30 cellular contexts compared by ENCODE assay signal in genomic region chr16:85062728-85063336, GRCh38. TPM values are rescaled to one million over a fixed set of nuclear protein-coding genes. Genes with fewer than 3 reads are reported as not detected.
DNase-seq lines count a peak whose midpoint lies in the region; ATAC-seq, FAIRE-seq and TF ChIP-seq lines count a peak whose summit lies in the region.
"Had no signal": no experiment of that assay in that cellular context is flagged by ENCODE, and none has a peak within 500 bp of the region (broad histone marks: within the 10 kb centered on the region; RNA-seq: fewer than 3 reads in every experiment).

No MANE protein-coding gene starts in this region.

- TF ChIP-seq CTCF in K562 (IDR thresholded peaks at IDR 0.05 in 2 of 3, conservative IDR thresholded peaks at IDR 0.05 in 1 of 3; ENCODE audit: insufficient read depth in 2 of 3, low read depth in 1 of 3, low read length in 3 of 3), result no peak

- H3K4me2 ChIP-seq in K562 (ENCODE audit: insufficient read depth, low read length) (no peak overlapping the region), mesenchymal stem cell (ENCODE audit: low read length, poor library complexity, severe bottlenecking) (no peak overlapping the region)

- CTCF ChIA-PET in K562 (lab: Yijun Ruan, JAX; ENCODE audit: low intra/inter-chr PET ratio), result no interaction called here

- no peaks in the 10 kb centered on the region for H3K9me3 ChIP-seq in K562 (replicated peaks; ENCODE audit: control insufficient read depth, insufficient read depth, low read depth, low read length)
- no peaks in the 10 kb centered on the region for H3K9me3 ChIP-seq in mesenchymal stem cell (ENCODE audit: control insufficient read depth, low read length)
- H3K9me3 ChIP-seq: heart right ventricle had no signal

- H3K4ac ChIP-seq in mesenchymal stem cell (ENCODE audit: low read depth in 1 of 2, low read length in 2 of 2), result no peak overlapping the region

- peak overlapping the region; percentile 4 for H4K91ac ChIP-seq in mesenchymal stem cell (ENCODE audit: low read length)

- POLR2A ChIA-PET in K562 (lab: Yijun Ruan, JAX), result interaction anchor here (0.8 kb wide), 1 partner anchor 52 kb away, joined by 6 read pairs; the partner anchor contains the start of gene ZDHHC7

- WGBS in K562 (ENCODE audit: insufficient coverage, low coverage, missing lambda C conversion rate), result 66% methylated on average over 17 of the region's 18 CpGs
- WGBS in mesenchymal stem cell, result 89% methylated on average over 18 of the region's 18 CpGs

- no peaks in the 10 kb centered on the region for H3K9me1 ChIP-seq in K562 (ENCODE audit: control insufficient read depth, insufficient read depth, low read length)

- H3K4me3 ChIP-seq in K562 (no peak overlapping the region), mesenchymal stem cell (ENCODE audit: insufficient read depth in 1 of 2, low read depth in 1 of 2, low read length in 2 of 2) (no peak overlapping the region)
- H3K4me3 ChIP-seq: cardiac muscle cell, heart right ventricle, SK-N-MC had no signal

- H2BK12ac ChIP-seq in mesenchymal stem cell (ENCODE audit: low read length in 2 of 2), result no peak overlapping the region

- H2BK5ac ChIP-seq in mesenchymal stem cell (ENCODE audit: low read depth, low read length, poor library complexity, severe bottlenecking), result no peak overlapping the region

- no peaks in the 10 kb centered on the region for H3K27me3 ChIP-seq in K562 (ENCODE audit: control insufficient read depth in 2 of 2, insufficient read depth in 2 of 2, low read length in 2 of 2)
- no peaks in the 10 kb centered on the region for H3K27me3 ChIP-seq in mesenchymal stem cell (ENCODE audit: control insufficient read depth in 1 of 2, insufficient read depth in 1 of 2, low read length in 2 of 2)
- H3K27me3 ChIP-seq: cardiac muscle cell, heart right ventricle had no signal

- H3K23ac ChIP-seq in mesenchymal stem cell (ENCODE audit: low read length in 2 of 2), result no peak overlapping the region

- H3K9ac ChIP-seq in K562 (ENCODE audit: insufficient read depth in 1 of 2, low read depth in 2 of 2, low read length in 2 of 2) (peak overlapping the region in 1 of 2 experiments; percentile 74; a peak in 2 of 4 replicates), mesenchymal stem cell (ENCODE audit: low read length) (no peak overlapping the region)

- no peak overlapping the region for H2BK15ac ChIP-seq in mesenchymal stem cell (ENCODE audit: low read depth, poor library complexity, severe bottlenecking)

- no peak overlapping the region for H2BK120ac ChIP-seq in mesenchymal stem cell (ENCODE audit: low read depth, low read length)

- H3K4me1 ChIP-seq in K562 (replicated peaks in 1 of 2; ENCODE audit: control insufficient read depth in 2 of 2, insufficient read depth in 2 of 2, low read length in 2 of 2) (peaks cover 5 to 6% of the 10 kb centered on the region in 2 experiments; a peak in 4 of 5 replicates), mesenchymal stem cell (ENCODE audit: control insufficient read depth, insufficient read depth, low read depth, low read length) (peaks cover 3% of the 10 kb centered on the region)

- H4K20me1 ChIP-seq in K562 (replicated peaks; ENCODE audit: control insufficient read depth, insufficient read depth, low read length), result peaks cover 14% of the 10 kb centered on the region

- in situ Hi-C loops in K562 (cut with MboI), result no loop called here

- intact Hi-C loops in Right ventricle myocardium superior (cut with DNase I) (no loop called here), left ventricle myocardium superior (cut with micrococcal nuclease) (no loop called here), K562 (cut with micrococcal nuclease) (no loop called here)

- TF ChIP-seq RAD21 in K562 (CRISPR knock-in tag; conservative IDR thresholded peaks at IDR 0.05 in 1 of 2, IDR thresholded peaks at IDR 0.05 in 1 of 2), result no peak

- no peak overlapping the region for H3K14ac ChIP-seq in mesenchymal stem cell (ENCODE audit: low read length in 2 of 2)

- TF ChIP-seq EP300 in K562 (IDR thresholded peaks at IDR 0.05; ENCODE audit: low read length), result no peak

- H3K79me1 ChIP-seq in mesenchymal stem cell (replicated peaks; ENCODE audit: low read length, poor library complexity, severe bottlenecking), result peaks cover 3% of the 10 kb centered on the region

- TF ChIP-seq POLR2A in K562 (conservative IDR thresholded peaks at IDR 0.05), result no peak

- H2AK5ac ChIP-seq in mesenchymal stem cell (ENCODE audit: low read length, severe bottlenecking), result no peak overlapping the region

- H3K36me3 ChIP-seq in K562 (ENCODE audit: control insufficient read depth, insufficient read depth, low read length) (peaks cover 22% of the 10 kb centered on the region; the same call in 2 of the 3 replicates), mesenchymal stem cell (ENCODE audit: control insufficient read depth in 1 of 2, insufficient read depth in 2 of 2, low read depth in 1 of 2, low read length in 2 of 2) (peaks cover 11 to 21% of the 10 kb centered on the region in 2 experiments)
- H3K36me3 ChIP-seq: cardiac muscle cell had no signal

- H4K8ac ChIP-seq in mesenchymal stem cell (ENCODE audit: low read length), result no peak overlapping the region

- no peak for FAIRE-seq in K562 (lab: Jason Lieb, UNC)
- FAIRE-seq: GM12892 had no signal

- H3K27ac ChIP-seq in K562 (ENCODE audit: extremely low read depth, low read depth, low read length) (no peak overlapping the region), mesenchymal stem cell (ENCODE audit: low read length, poor library complexity, severe bottlenecking) (no peak overlapping the region)
- H3K27ac ChIP-seq: 22Rv1, cardiac muscle cell, SK-N-MC had no signal

- H3K79me2 ChIP-seq in K562 (ENCODE audit: control insufficient read depth, insufficient read depth, low read length), result no peaks in the 10 kb centered on the region; the same call in 2 of the 3 replicates

- H2AFZ ChIP-seq in K562 (ENCODE audit: low read depth, low read length) (no peak overlapping the region), mesenchymal stem cell (ENCODE audit: low read depth, low read length) (no peak overlapping the region)

- no peak overlapping the region for H3K18ac ChIP-seq in mesenchymal stem cell (ENCODE audit: low read depth in 1 of 2, low read length in 2 of 2)

- BruUV-seq in K562 (replicated peaks; lab: Mats Ljungman, UMichigan), result no TSS peak

- ATAC-seq in Right ventricle myocardium superior (ENCODE audit: poor library complexity) (peak; percentile 19), left ventricle myocardium superior (no peak), K562 (peak; percentile 59), GM19467 (IDR thresholded peaks at IDR 0.05; ENCODE audit: unreplicated experiment) (no peak), HG03135 (IDR thresholded peaks at IDR 0.05; ENCODE audit: unreplicated experiment) (no peak)
- ATAC-seq: stimulated activated effector memory CD8-positive, alpha-beta T cell treated with anti-CD3 and anti-CD28 coated beads, Interleukin-12 subunit alpha, Interleukin-12 subunit beta, amount 100 ng/mL, for 72 hours had no signal

- DNase-seq in Right ventricle myocardium superior (peak; percentile 27), left ventricle myocardium superior (no peak), K562 (ENCODE audit: extremely low read depth in 1 of 4, low spot score in 3 of 4) (no peak), mesenchymal stem cell (no peak), retina (no peak), COR-L47 (lab: John Stamatoyannopoulos, UW) (no peak)
- DNase-seq: activated B cell treated with CpG ODN at 0.5 μM for 24 hours; activated CD4-positive, alpha-beta memory T cell treated with anti-CD3 and anti-CD28 coated beads, Interleukin-2, amount 10 ng/mL, durations not matched to agents 7 days and 5 days; activated gamma-delta T cell treated with Interleukin-2 at 50 U/mL for 16 hours; Calu3; heart right ventricle; KBM-7; midbrain; MM.1S; NCI-H1436 treated with DMSO at 0.1 percent for 48 hours; NCI-H524; stimulated activated CD4-positive, alpha-beta T cell treated with anti-CD3 and anti-CD28 coated beads, Interleukin-1b, Interleukin-23, amount 100 ng/mL, for 48 hours had no signal

RNA-seq across cellular contexts. Expression of gene KIAA0513, which starts 35.2 kb away (rescaled TPM):
- total RNA-seq in Right ventricle myocardium superior (10.4 TPM), left ventricle myocardium superior (9.5 TPM), K562 (2014; rRNA removed) (11.0 and 11.2 TPM in 2 replicates), K562 (2014; rRNA removed; fragmentation: Illumina TruSeq; extraction: Trizol) (6.1 and 10.3 TPM in 2 replicates), K562 (2015; rRNA removed; fragmentation: Illumina TruSeq; extraction: Trizol) (9.3 and 9.7 TPM in 2 replicates), K562 (2021) (13.7 and 14.7 TPM in 2 replicates)
- 51.3 and 93.2 TPM in 2 replicates for total RNA-seq in K562 (2011; cell fraction: chromatin; rRNA removed; ENCODE audit: low replicate concordance)
- total RNA-seq in K562 (2011; cell fraction: nucleolus; rRNA removed), result 39.2 and 39.4 TPM in 2 replicates
- total RNA-seq in K562 (2011; cell fraction: nucleoplasm; rRNA removed), result 29.0 and 33.3 TPM in 2 replicates
- polyA plus RNA-seq in K562 (2011; rRNA removed) (6.9 and 8.6 TPM in 2 replicates), K562 (2014; fragmentation: Illumina TruSeq; extraction: Trizol) (10.1 and 12.6 TPM in 2 replicates), K562 (2014; fragmentation: Nextera tagmentation; extraction: Ambion mirVana) (under 1 TPM; 0.18 to 0.36 TPM), K562 (2014; rRNA removed) (9.8 and 10.2 TPM in 2 replicates)
- polyA plus RNA-seq in K562 (2011; cell fraction: cytosol; rRNA removed), result 4.0 and 9.6 TPM in 2 replicates
- 6.8 and 12.9 TPM in 2 replicates for polyA plus RNA-seq in K562 (2011; cell fraction: nucleus; rRNA removed)
- 10.5 and 13.3 TPM in 2 replicates for polyA plus RNA-seq in K562 (2012)
- 7.7 and 17.3 TPM in 2 replicates for polyA minus RNA-seq in K562 (2011; rRNA and poly(A)+ RNA removed)
- 5.1 and 6.4 TPM in 2 replicates for polyA minus RNA-seq in K562 (2011; cell fraction: cytosol; rRNA and poly(A)+ RNA removed)
- 9.6 and 11.7 TPM in 2 replicates for polyA minus RNA-seq in K562 (2011; cell fraction: nucleus; rRNA and poly(A)+ RNA removed)
- polyA plus RNA-seq in mesenchymal stem cell (2013, experiment 1 of 2), result 8.5 TPM
- 8.0 TPM for polyA plus RNA-seq in mesenchymal stem cell (2013, experiment 2 of 2)

RNA-seq across cellular contexts. Expression of gene CIBAR2, which starts 49.4 kb away (rescaled TPM):
- total RNA-seq in Right ventricle myocardium superior (not detected), left ventricle myocardium superior (not detected), K562 (2014; rRNA removed) (not detected in 2 replicates), K562 (2014; rRNA removed; fragmentation: Illumina TruSeq; extraction: Trizol) (not detected in 2 replicates), K562 (2015; rRNA removed; fragmentation: Illumina TruSeq; extraction: Trizol) (not detected in 2 replicates), K562 (2021) (not detected in 2 replicates)
- total RNA-seq in K562 (2011; cell fraction: chromatin; rRNA removed; ENCODE audit: low replicate concordance), result not detected in 2 replicates
- total RNA-seq in K562 (2011; cell fraction: nucleolus; rRNA removed), result not detected in 2 replicates
- not detected in 2 replicates for total RNA-seq in K562 (2011; cell fraction: nucleoplasm; rRNA removed)
- polyA plus RNA-seq in K562 (2011; rRNA removed) (not detected in 2 replicates), K562 (2014; fragmentation: Illumina TruSeq; extraction: Trizol) (not detected in 2 replicates), K562 (2014; fragmentation: Nextera tagmentation; extraction: Ambion mirVana) (not detected), K562 (2014; rRNA removed) (not detected in 2 replicates)
- polyA plus RNA-seq in K562 (2011; cell fraction: cytosol; rRNA removed), result not detected in 2 replicates
- polyA plus RNA-seq in K562 (2011; cell fraction: nucleus; rRNA removed), result not detected in 2 replicates
- not detected in 2 replicates for polyA plus RNA-seq in K562 (2012)
- not detected in 2 replicates for polyA minus RNA-seq in K562 (2011; rRNA and poly(A)+ RNA removed)
- polyA minus RNA-seq in K562 (2011; cell fraction: cytosol; rRNA and poly(A)+ RNA removed), result not detected in 2 replicates
- polyA minus RNA-seq in K562 (2011; cell fraction: nucleus; rRNA and poly(A)+ RNA removed), result not detected in 2 replicates
- 0.03 TPM for polyA plus RNA-seq in mesenchymal stem cell (2013, experiment 1 of 2)
- polyA plus RNA-seq in mesenchymal stem cell (2013, experiment 2 of 2), result 0.07 TPM
- total RNA-seq: activated B cell treated with CpG ODN at 0.5 μM for 24 hours; activated CD4-positive, alpha-beta memory T cell treated with anti-CD3 and anti-CD28 coated beads, Interleukin-2, amount 10 ng/mL, durations not matched to agents 7 days and 5 days; Calu3; cardiac muscle cell; Daoy; endothelial cell of umbilical vein; heart right ventricle; posterior vena cava; skeletal muscle tissue; T-helper 2 cell treated with Interferon-gamma antibody and Interleukin-4, amounts not matched to agents 100 ng/mL and 5 ng/mL, for 36 hours had no signal
- polyA plus RNA-seq: adipose tissue, cardiac muscle cell, heart right ventricle had no signal

RNA-seq across cellular contexts. Expression of gene ZDHHC7, which starts 51.5 kb away (rescaled TPM):
- total RNA-seq in Right ventricle myocardium superior (35.1 TPM), left ventricle myocardium superior (37.1 TPM), K562 (2014; rRNA removed) (37.4 and 42.5 TPM in 2 replicates), K562 (2014; rRNA removed; fragmentation: Illumina TruSeq; extraction: Trizol) (37.2 and 38.1 TPM in 2 replicates), K562 (2015; rRNA removed; fragmentation: Illumina TruSeq; extraction: Trizol) (44.5 and 44.6 TPM in 2 replicates), K562 (2021) (45.7 and 47.0 TPM in 2 replicates)
- 116 and 182 TPM in 2 replicates for total RNA-seq in K562 (2011; cell fraction: chromatin; rRNA removed; ENCODE audit: low replicate concordance)
- total RNA-seq in K562 (2011; cell fraction: nucleolus; rRNA removed), result 70.2 and 72.6 TPM in 2 replicates
- total RNA-seq in K562 (2011; cell fraction: nucleoplasm; rRNA removed), result 82.7 and 89.1 TPM in 2 replicates
- polyA plus RNA-seq in K562 (2011; rRNA removed) (36.5 and 42.5 TPM in 2 replicates), K562 (2014; fragmentation: Illumina TruSeq; extraction: Trizol) (48.2 and 49.7 TPM in 2 replicates), K562 (2014; fragmentation: Nextera tagmentation; extraction: Ambion mirVana) (1 to 10 TPM; 1.7 to 1.8 TPM), K562 (2014; rRNA removed) (31.3 and 39.8 TPM in 2 replicates)
- polyA plus RNA-seq in K562 (2011; cell fraction: cytosol; rRNA removed), result 43.9 and 59.7 TPM in 2 replicates
- polyA plus RNA-seq in K562 (2011; cell fraction: nucleus; rRNA removed), result 78.8 and 96.8 TPM in 2 replicates
- polyA plus RNA-seq in K562 (2012), result 37.6 and 39.5 TPM in 2 replicates
- polyA minus RNA-seq in K562 (2011; rRNA and poly(A)+ RNA removed), result 22.4 and 22.5 TPM in 2 replicates
- polyA minus RNA-seq in K562 (2011; cell fraction: cytosol; rRNA and poly(A)+ RNA removed), result 14.8 and 19.9 TPM in 2 replicates
- polyA minus RNA-seq in K562 (2011; cell fraction: nucleus; rRNA and poly(A)+ RNA removed), result 17.2 and 23.5 TPM in 2 replicates
- polyA plus RNA-seq in mesenchymal stem cell (2013, experiment 1 of 2), result 64.9 TPM
- polyA plus RNA-seq in mesenchymal stem cell (2013, experiment 2 of 2), result 65.2 TPM

Comparison
In these comparisons a context has a peak if more than half of its experiments do, and no peak if none do; other contexts are left out.
1. ATAC-seq: peak in Right ventricle myocardium superior (single experiment) and K562 (single experiment); none in left ventricle myocardium superior (single experiment), GM19467 (single experiment) and HG03135 (single experiment).